19 cellular contexts compared by ENCODE assay signal in genomic region chr9:128742401-128742800, GRCh38. TPM values are rescaled to one million over a fixed set of nuclear protein-coding genes. Genes with fewer than 3 reads are reported as not detected.
DNase-seq lines count a peak whose midpoint lies in the region; ATAC-seq, FAIRE-seq and TF ChIP-seq lines count a peak whose summit lies in the region.
"Had no signal": no experiment of that assay in that cellular context is flagged by ENCODE, and none has a peak within 500 bp of the region (broad histone marks: within the 10 kb centered on the region; RNA-seq: fewer than 3 reads in every experiment).

No MANE protein-coding gene starts in this region.

- no peaks in the 10 kb centered on the region for H4K20me1 ChIP-seq in MM.1S (ENCODE audit: insufficient read depth, low read length)

- no peak overlapping the region for H3K9ac ChIP-seq in MM.1S (ENCODE audit: low read length)

- H3K4me2 ChIP-seq in A549 (no peak overlapping the region), MM.1S (ENCODE audit: low read depth, low read length) (no peak overlapping the region)

- H3K4me3 ChIP-seq in A549, result no peak overlapping the region
- no peak overlapping the region for H3K4me3 ChIP-seq in MM.1S (ENCODE audit: low read length)

- 79% methylated on average over 9 of the region's 20 CpGs for WGBS in A549 (ENCODE audit: missing lambda C conversion rate)

- H3K27ac ChIP-seq in A549 (no peak overlapping the region), RWPE1 (peak overlapping the region; percentile 2; the same call in 1 of the 2 replicates), MM.1S (ENCODE audit: low read length) (no peak overlapping the region)

- ATAC-seq in A549 (peak; percentile 42 to 47; a peak in 5 of 6 replicates), left colon (peak; percentile 15), GM18498 (IDR thresholded peaks at IDR 0.05; ENCODE audit: unreplicated experiment) (no peak)

- no peaks in the 10 kb centered on the region for H3K79me2 ChIP-seq in MM.1S (ENCODE audit: low read length)

- no peaks in the 10 kb centered on the region for H3K36me3 ChIP-seq in MM.1S (replicated peaks; ENCODE audit: insufficient read depth, low read length)

- no peaks in the 10 kb centered on the region for H3K9me2 ChIP-seq in MM.1S (replicated peaks; ENCODE audit: insufficient read depth, low read length)

- CTCF ChIA-PET in A549 (lab: Yijun Ruan, JAX), result interaction anchor here (0.5 to 6.5 kb wide), 11 partner anchors 9 to 1058 kb away, joined by 3 to 40 read pairs (median 4); partner anchors contain the start of genes ENDOG, PKN3 and ZDHHC12
- CTCF ChIA-PET in RWPE1 (lab: Yijun Ruan, JAX), result no interaction called here

- POLR2A ChIA-PET in A549 (lab: Yijun Ruan, JAX), result no interaction called here
- POLR2A ChIA-PET in RWPE1 (lab: Yijun Ruan, JAX; ENCODE audit: low non-redundant PET), result no interaction called here

- H2AFZ ChIP-seq in MM.1S (ENCODE audit: low read length), result no peak overlapping the region

- no peak for TF ChIP-seq RAD21 in A549 (conservative IDR thresholded peaks at IDR 0.05 in 1 of 2, IDR thresholded peaks at IDR 0.05 in 1 of 2)

- no peak for DNase-seq in A549 (ENCODE audit: low read depth in 1 of 2, low spot score in 1 of 2)
- DNase-seq in RWPE1 (ENCODE audit: low spot score), result no peak
- no peak for DNase-seq in left colon
- DNase-seq in stimulated activated naive CD4-positive, alpha-beta T cell treated with Interleukin-2 at 50 U/mL for 16 hours (lab: John Stamatoyannopoulos, UW), result no peak
- DNase-seq in MM.1S, result no peak
- DNase-seq: CD4-positive, CD25-positive, alpha-beta regulatory T cell; COR-L47; DMS 273 treated with DMSO at 0.1 percent for 48 hours; Kasumi-1; NCI-H1417; NCI-H1694 treated with DMSO at 0.1 percent for 48 hours; NCI-H2081 treated with DMSO at 0.1 percent for 48 hours; NCI-H446 treated with DMSO at 0.1 percent for 48 hours; NCI-H526 treated with DMSO at 0.1 percent for 48 hours; OCI-M1; Right ventricle myocardium superior had no signal

- H3K4me1 ChIP-seq in A549 (no peaks in the 10 kb centered on the region), MM.1S (ENCODE audit: low read length) (no peaks in the 10 kb centered on the region)

- TF ChIP-seq CTCF in A549 (IDR thresholded peaks at IDR 0.05) (no peak), RWPE1 (conservative IDR thresholded peaks at IDR 0.05; ENCODE audit: low read depth) (no peak), MM.1S (IDR thresholded peaks at IDR 0.05; ENCODE audit: low read length) (no peak)

- no peak for TF ChIP-seq EP300 in A549 (IDR thresholded peaks at IDR 0.05)

- H3K27me3 ChIP-seq in MM.1S (replicated peaks; ENCODE audit: insufficient read depth, low read length), result no peaks in the 10 kb centered on the region

- FAIRE-seq in A549 (lab: Jason Lieb, UNC), result no peak
- FAIRE-seq: GM12892, RCC 7860 had no signal

- no peaks in the 10 kb centered on the region for H3F3A ChIP-seq in MM.1S (ENCODE audit: insufficient read depth, low read length)

- no peak for TF ChIP-seq POLR2A in A549 (IDR thresholded peaks at IDR 0.05; ENCODE audit: low read length)

- intact Hi-C loops in left colon (cut with DNase I, micrococcal nuclease), result no loop called here

- H3K9me3 ChIP-seq in A549, result no peaks in the 10 kb centered on the region
- no peaks in the 10 kb centered on the region for H3K9me3 ChIP-seq in MM.1S (replicated peaks; ENCODE audit: insufficient read depth, low read length)

TF ChIP-seq in A549, 52 proteins besides CTCF, POLR2A, EP300 and RAD21:
- TF ChIP-seq PBX3 (IDR thresholded peaks at IDR 0.05) (no peak), HOXA7 (CRISPR knock-in tag; IDR thresholded peaks at IDR 0.05) (no peak)

RNA-seq across cellular contexts. Expression of gene ZDHHC12, which starts 18.5 kb away (rescaled TPM):
- polyA plus RNA-seq in A549 (2011; rRNA removed), result 37.6 and 55.5 TPM in 2 replicates
- polyA plus RNA-seq in A549 (2012; cell fraction: cytosol; rRNA removed), result 133 and 189 TPM in 2 replicates
- polyA plus RNA-seq in A549 (2012; cell fraction: nucleus; rRNA removed), result 101 and 188 TPM in 2 replicates
- polyA plus RNA-seq in A549 (2017; fragmentation: RNase III; extraction: RNeasy Plus Mini Kit Qiagen cat#74134 plus additional on column Dnase treatment), result 66.2 to 77.5 TPM (median 75.7 TPM) in 3 replicates
- 11.5 and 16.4 TPM in 2 replicates for polyA minus RNA-seq in A549 (2011; rRNA and poly(A)+ RNA removed)
- total RNA-seq in left colon, result 10 to 100 TPM; 76.2 to 82.5 TPM

RNA-seq across cellular contexts. Expression of gene ZER1, which starts 29.3 kb away (rescaled TPM):
- polyA plus RNA-seq in A549 (2011; rRNA removed) (13.4 and 16.2 TPM in 2 replicates), A549 (2017; fragmentation: RNase III; extraction: RNeasy Plus Mini Kit Qiagen cat#74134 plus additional on column Dnase treatment) (8.1 to 10.8 TPM (median 9.1 TPM) in 3 replicates)
- polyA plus RNA-seq in A549 (2012; cell fraction: cytosol; rRNA removed), result 18.2 and 22.4 TPM in 2 replicates
- 30.8 and 33.2 TPM in 2 replicates for polyA plus RNA-seq in A549 (2012; cell fraction: nucleus; rRNA removed)
- polyA minus RNA-seq in A549 (2011; rRNA and poly(A)+ RNA removed), result 29.1 and 43.1 TPM in 2 replicates
- 10 to 100 TPM; 53.0 to 62.0 TPM for total RNA-seq in left colon

RNA-seq across cellular contexts. Expression of gene PKN3, which starts 40.1 kb away (rescaled TPM):
- polyA plus RNA-seq in A549 (2011; rRNA removed) (7.6 and 9.0 TPM in 2 replicates), A549 (2017; fragmentation: RNase III; extraction: RNeasy Plus Mini Kit Qiagen cat#74134 plus additional on column Dnase treatment) (14.1 to 16.7 TPM (median 16.3 TPM) in 3 replicates)
- 22.0 and 24.5 TPM in 2 replicates for polyA plus RNA-seq in A549 (2012; cell fraction: cytosol; rRNA removed)
- 81.5 and 93.7 TPM in 2 replicates for polyA plus RNA-seq in A549 (2012; cell fraction: nucleus; rRNA removed)
- 6.4 and 12.6 TPM in 2 replicates for polyA minus RNA-seq in A549 (2011; rRNA and poly(A)+ RNA removed)
- total RNA-seq in left colon, result 1 to 10 TPM; 4.2 to 5.4 TPM

RNA-seq across cellular contexts. Expression of gene TBC1D13, which starts 44.7 kb away (rescaled TPM):
- polyA plus RNA-seq in A549 (2011; rRNA removed) (17.6 and 20.6 TPM in 2 replicates), A549 (2017; fragmentation: RNase III; extraction: RNeasy Plus Mini Kit Qiagen cat#74134 plus additional on column Dnase treatment) (12.4 to 14.0 TPM (median 13.9 TPM) in 3 replicates)
- 18.6 and 23.3 TPM in 2 replicates for polyA plus RNA-seq in A549 (2012; cell fraction: cytosol; rRNA removed)
- polyA plus RNA-seq in A549 (2012; cell fraction: nucleus; rRNA removed), result 28.8 and 30.5 TPM in 2 replicates
- polyA minus RNA-seq in A549 (2011; rRNA and poly(A)+ RNA removed), result 16.5 and 22.4 TPM in 2 replicates
- 10 to 100 TPM; 21.9 to 24.4 TPM for total RNA-seq in left colon

RNA-seq across cellular contexts. Expression of gene SET, which starts 53.4 kb away (rescaled TPM):
- polyA plus RNA-seq in A549 (2011; rRNA removed), result 293 and 518 TPM in 2 replicates
- 78.7 and 85.2 TPM in 2 replicates for polyA plus RNA-seq in A549 (2012; cell fraction: cytosol; rRNA removed)
- polyA plus RNA-seq in A549 (2012; cell fraction: nucleus; rRNA removed), result 34.6 and 48.0 TPM in 2 replicates
- 538 to 546 TPM (median 544 TPM) in 3 replicates for polyA plus RNA-seq in A549 (2017; fragmentation: RNase III; extraction: RNeasy Plus Mini Kit Qiagen cat#74134 plus additional on column Dnase treatment)
- 108 TPM in 2 replicates for polyA minus RNA-seq in A549 (2011; rRNA and poly(A)+ RNA removed)
- 100 to 1,000 TPM; 153 to 193 TPM for total RNA-seq in left colon
